ENCODE assay signal across 20 cellular contexts in genomic region chr21:43847301-43847700, GRCh38.
"Had no signal": no experiment of that assay in that cellular context is flagged by ENCODE, and none has a peak within 500 bp of the region (broad histone marks: within the 10 kb centered on the region; RNA-seq: fewer than 3 reads in every experiment).

No MANE protein-coding gene starts in this region.

- H3K27ac ChIP-seq: ovary, testis, tibial nerve, upper lobe of right lung, vagina had no signal

- H3K27ac Mint-ChIP-seq: nephron progenitor cell; progenitor cell of endocrine pancreas; stimulated activated memory B cell treated with anti-CD40 and anti-IgM and Interleukin-4, amounts not matched to agents 10 μg/mL and 1 μg/mL and 100 μg/mL, for 72 hours; stimulated activated naive CD8-positive, alpha-beta T cell treated with anti-CD3 and anti-CD28 coated beads, Interleukin-15, amount 100 ng/mL, for 72 hours had no signal

- DNase-seq: cortex of kidney; effector memory CD4-positive, alpha-beta T cell; islet precursor cell; mammary epithelial cell; naive thymus-derived CD4-positive, alpha-beta T cell; nephron progenitor cell; right cardiac atrium; small intestine; stimulated activated CD4-positive, alpha-beta T cell treated with anti-CD3 and anti-CD28 coated beads, Interleukin-1b, Interleukin-23, amount 100 ng/mL, for 48 hours; stimulated activated CD4-positive, alpha-beta T cell treated with anti-CD3 and anti-CD28 coated beads, Interleukin-4, amount 100 ng/mL, for 24 hours; stimulated activated naive CD8-positive, alpha-beta T cell treated with anti-CD3 and anti-CD28 coated beads, Interleukin-15, amount 100 ng/mL, for 72 hours; testis; upper lobe of right lung had no signal

- H3K27me3 ChIP-seq: ovary, testis, tibial nerve, upper lobe of right lung, vagina had no signal

- H3K4me1 ChIP-seq: testis, tibial nerve, vagina had no signal

- H3K4me3 ChIP-seq: ovary, testis, tibial nerve, upper lobe of right lung, vagina had no signal

- H3K36me3 ChIP-seq: ovary, tibial nerve, upper lobe of right lung, vagina had no signal

- H3K4me3 Mint-ChIP-seq: naive thymus-derived CD4-positive, alpha-beta T cell; nephron progenitor cell; stimulated activated memory B cell treated with anti-CD40 and anti-IgM and Interleukin-4, amounts not matched to agents 10 μg/mL and 1 μg/mL and 100 μg/mL, for 72 hours; stimulated activated naive CD8-positive, alpha-beta T cell treated with anti-CD3 and anti-CD28 coated beads, Interleukin-15, amount 100 ng/mL, for 72 hours had no signal

- H3K4me1 Mint-ChIP-seq: nephron progenitor cell had no signal

- H3K36me3 Mint-ChIP-seq: stimulated activated memory B cell treated with anti-CD40 and anti-IgM and Interleukin-4, amounts not matched to agents 10 μg/mL and 1 μg/mL and 100 μg/mL, for 72 hours had no signal

- H3K9me3 ChIP-seq: ovary, testis, tibial nerve, upper lobe of right lung, vagina had no signal

- H3K27me3 Mint-ChIP-seq: naive thymus-derived CD4-positive, alpha-beta T cell; progenitor cell of endocrine pancreas; stimulated activated memory B cell treated with anti-CD40 and anti-IgM and Interleukin-4, amounts not matched to agents 10 μg/mL and 1 μg/mL and 100 μg/mL, for 72 hours; stimulated activated naive CD8-positive, alpha-beta T cell treated with anti-CD3 and anti-CD28 coated beads, Interleukin-15, amount 100 ng/mL, for 72 hours had no signal

- ATAC-seq: esophagus mucosa; left lobe of liver; naive thymus-derived CD4-positive, alpha-beta T cell; right cardiac atrium; stimulated activated memory B cell treated with anti-CD40 and anti-IgM and Interleukin-4, amounts not matched to agents 10 μg/mL and 1 μg/mL and 100 μg/mL, for 72 hours; stimulated activated naive CD8-positive, alpha-beta T cell treated with anti-CD3 and anti-CD28 coated beads, Interleukin-15, amount 100 ng/mL, for 72 hours; upper lobe of right lung had no signal
